Comparison of ENCODE assay signal across 13 cellular contexts in the genomic region with DNA sequence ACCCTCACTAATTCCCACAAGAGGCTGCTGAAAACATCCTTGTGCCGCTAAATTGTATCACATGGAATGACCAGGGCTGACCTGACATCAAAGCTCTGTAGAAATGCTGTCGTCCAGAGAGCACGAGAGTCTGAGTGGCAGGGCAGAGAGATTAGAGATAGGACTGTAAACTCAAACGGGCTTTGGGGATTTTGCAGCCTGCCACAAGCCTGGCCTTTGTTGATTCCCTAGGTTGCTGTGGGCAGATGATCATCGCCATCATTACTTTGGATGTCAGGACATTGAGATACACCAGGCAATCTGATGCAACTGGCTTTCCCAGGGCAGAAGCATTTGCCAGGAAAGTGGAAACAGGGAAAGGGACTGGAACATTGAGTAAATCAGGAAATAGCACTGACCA.
DNase-seq lines count a peak whose midpoint lies in the region; ATAC-seq and TF ChIP-seq lines count a peak whose summit lies in the region.
"Had no signal": no experiment of that assay in that cellular context is flagged by ENCODE, and none has a peak within 500 bp of the region (broad histone marks: within the 10 kb centered on the region; RNA-seq: fewer than 3 reads in every experiment).

No MANE protein-coding gene starts in this region.

- peaks cover 59% of the 10 kb centered on the region for H3K36me3 Mint-ChIP-seq in CD4-positive, alpha-beta T cell (ENCODE audit: low read depth)
- H3K36me3 Mint-ChIP-seq: neural progenitor cell had no signal

- peak overlapping the region; percentile 41 for H2AK5ac ChIP-seq in mesenchymal stem cell (ENCODE audit: low read length, severe bottlenecking)

- no peaks in the 10 kb centered on the region for H3K27me3 ChIP-seq in CD4-positive, alpha-beta T cell (ENCODE audit: control insufficient read depth, insufficient read depth, low read length)
- H3K27me3 ChIP-seq in mesenchymal stem cell (ENCODE audit: control insufficient read depth in 1 of 2, insufficient read depth in 1 of 2, low read length in 2 of 2): no peaks in the 10 kb centered on the region
- H3K27me3 ChIP-seq: neural progenitor cell had no signal

- 50% methylated on average over 5 of the region's 5 CpGs for WGBS in mesenchymal stem cell

- intact Hi-C loops in CD4-positive, alpha-beta T cell (cut with DNase I, micrococcal nuclease): no loop called here

- no peak overlapping the region for H2BK12ac ChIP-seq in mesenchymal stem cell (ENCODE audit: low read length in 2 of 2)

- no peak for TF ChIP-seq CTCF in CD4-positive, alpha-beta T cell (IDR thresholded peaks at IDR 0.05)

- no peak overlapping the region for H4K8ac ChIP-seq in mesenchymal stem cell (ENCODE audit: low read length)

- H3K4me1 ChIP-seq in mesenchymal stem cell (ENCODE audit: control insufficient read depth, insufficient read depth, low read depth, low read length): peaks cover 6% of the 10 kb centered on the region

- no peak overlapping the region for H3K23ac ChIP-seq in mesenchymal stem cell (ENCODE audit: low read length in 2 of 2)

- peaks cover 19% of the 10 kb centered on the region for H3K79me1 ChIP-seq in mesenchymal stem cell (replicated peaks; ENCODE audit: low read length, poor library complexity, severe bottlenecking)

- no peak for DNase-seq in CD4-positive, alpha-beta T cell
- DNase-seq in amniotic epithelial cell (ENCODE audit: low read depth) (peak; percentile 88), mesenchymal stem cell (peak; percentile 78), T1000 (lab: John Stamatoyannopoulos, UW) (no peak), NCI-H1694 (lab: John Stamatoyannopoulos, UW) (no peak)
- DNase-seq in effector CD8-positive, alpha-beta T cell (lab: John Stamatoyannopoulos, UW): no peak
- DNase-seq: activated CD4-positive, CD25-positive, alpha-beta regulatory T cell treated with anti-CD3 and anti-CD28 coated beads, Interleukin-2, amount 50 U/mL, for 72 hours; activated gamma-delta T cell; NCI-H1092 had no signal

- H3K4ac ChIP-seq in mesenchymal stem cell (ENCODE audit: low read depth in 1 of 2, low read length in 2 of 2): no peak overlapping the region

- H4K91ac ChIP-seq in mesenchymal stem cell (ENCODE audit: low read length): no peak overlapping the region

- peak overlapping the region; percentile 8 for H3K27ac ChIP-seq in CD4-positive, alpha-beta T cell (ENCODE audit: low read depth, low read length)
- H3K27ac ChIP-seq in mesenchymal stem cell (ENCODE audit: low read length, poor library complexity, severe bottlenecking): no peak overlapping the region
- H3K27ac ChIP-seq: neural progenitor cell had no signal

- H3K4me2 ChIP-seq in mesenchymal stem cell (ENCODE audit: low read length, poor library complexity, severe bottlenecking): no peak overlapping the region
- H3K4me2 ChIP-seq: neural progenitor cell had no signal

- no peak overlapping the region for H2BK15ac ChIP-seq in mesenchymal stem cell (ENCODE audit: low read depth, poor library complexity, severe bottlenecking)

- no peak overlapping the region for H3K4me3 Mint-ChIP-seq in CD4-positive, alpha-beta T cell
- H3K4me3 Mint-ChIP-seq: neural progenitor cell had no signal

- H3K27ac Mint-ChIP-seq in CD4-positive, alpha-beta T cell: peak overlapping the region; percentile 80
- H3K27ac Mint-ChIP-seq: neural progenitor cell had no signal

- H3K14ac ChIP-seq in mesenchymal stem cell (ENCODE audit: low read length in 2 of 2): no peak overlapping the region

- peaks cover 24 to 58% of the 10 kb centered on the region in 2 experiments for H3K36me3 ChIP-seq in mesenchymal stem cell (ENCODE audit: control insufficient read depth in 1 of 2, insufficient read depth in 2 of 2, low read depth in 1 of 2, low read length in 2 of 2)
- H3K36me3 ChIP-seq: neural progenitor cell had no signal

- peaks cover 87% of the 10 kb centered on the region for H3K4me1 Mint-ChIP-seq in CD4-positive, alpha-beta T cell (ENCODE audit: low read depth)

- ATAC-seq in CD4-positive, alpha-beta T cell (ENCODE audit: poor library complexity): no peak
- ATAC-seq in GM21381 (IDR thresholded peaks at IDR 0.05; ENCODE audit: unreplicated experiment): no peak
- ATAC-seq: sciatic nerve had no signal

- no peaks in the 10 kb centered on the region for H3K9me3 Mint-ChIP-seq in CD4-positive, alpha-beta T cell
- H3K9me3 Mint-ChIP-seq: neural progenitor cell had no signal

- CTCF ChIA-PET in CD4-positive, alpha-beta T cell (lab: Charles Lee): no interaction called here

- no peak overlapping the region for H3K4me3 ChIP-seq in mesenchymal stem cell (ENCODE audit: insufficient read depth in 1 of 2, low read depth in 1 of 2, low read length in 2 of 2)
- H3K4me3 ChIP-seq: neural progenitor cell had no signal

- H3K18ac ChIP-seq in mesenchymal stem cell (ENCODE audit: low read depth in 1 of 2, low read length in 2 of 2): peak overlapping the region in 1 of 2 experiments; percentile 33

- no peak overlapping the region for H2AFZ ChIP-seq in mesenchymal stem cell (ENCODE audit: low read depth, low read length)
- H2AFZ ChIP-seq: neural progenitor cell had no signal

- H3K9me3 ChIP-seq in CD4-positive, alpha-beta T cell (ENCODE audit: control insufficient read depth, low read length): no peaks in the 10 kb centered on the region
- H3K9me3 ChIP-seq in mesenchymal stem cell (ENCODE audit: control insufficient read depth, low read length): no peaks in the 10 kb centered on the region

- TF ChIP-seq POLR2A in GM19099 (IDR thresholded peaks at IDR 0.05; ENCODE audit: extremely low read depth, insufficient read length, low read depth): peak; percentile 30

- POLR2A ChIA-PET in CD4-positive, alpha-beta T cell (lab: Charles Lee): interaction anchor here (0.8 to 23.3 kb wide), 10 partner anchors 9 to 165 kb away, joined by 3 to 476 read pairs (median 6); no protein-coding TSS in a partner anchor

- H3K9ac ChIP-seq in mesenchymal stem cell (ENCODE audit: low read length): no peak overlapping the region
- H3K9ac ChIP-seq: neural progenitor cell had no signal

- H2BK5ac ChIP-seq in mesenchymal stem cell (ENCODE audit: low read depth, low read length, poor library complexity, severe bottlenecking): no peak overlapping the region

- H2BK120ac ChIP-seq in mesenchymal stem cell (ENCODE audit: low read depth, low read length): no peak overlapping the region

- no peaks in the 10 kb centered on the region for H3K27me3 Mint-ChIP-seq in CD4-positive, alpha-beta T cell

Comparison
In these comparisons a context has a peak if more than half of its experiments do, and no peak if none do; other contexts are left out.
1. DNase-seq: peak in amniotic epithelial cell (single experiment) and mesenchymal stem cell (single experiment); none in CD4-positive, alpha-beta T cell (0 of 10), effector CD8-positive, alpha-beta T cell (single experiment), T1000 (single experiment) and NCI-H1694 (single experiment).